In genomic region chr2:213243189-213244044, GRCh38 we compare ENCODE assay signal across 1 cellular context.
TF ChIP-seq lines count a peak whose summit lies in the region.

No MANE protein-coding gene starts in this region.

TF ChIP-seq in GM12878, 131 proteins besides CTCF, POLR2A, EP300 and RAD21 (continued from another document):
- TF ChIP-seq, protein P1, sequence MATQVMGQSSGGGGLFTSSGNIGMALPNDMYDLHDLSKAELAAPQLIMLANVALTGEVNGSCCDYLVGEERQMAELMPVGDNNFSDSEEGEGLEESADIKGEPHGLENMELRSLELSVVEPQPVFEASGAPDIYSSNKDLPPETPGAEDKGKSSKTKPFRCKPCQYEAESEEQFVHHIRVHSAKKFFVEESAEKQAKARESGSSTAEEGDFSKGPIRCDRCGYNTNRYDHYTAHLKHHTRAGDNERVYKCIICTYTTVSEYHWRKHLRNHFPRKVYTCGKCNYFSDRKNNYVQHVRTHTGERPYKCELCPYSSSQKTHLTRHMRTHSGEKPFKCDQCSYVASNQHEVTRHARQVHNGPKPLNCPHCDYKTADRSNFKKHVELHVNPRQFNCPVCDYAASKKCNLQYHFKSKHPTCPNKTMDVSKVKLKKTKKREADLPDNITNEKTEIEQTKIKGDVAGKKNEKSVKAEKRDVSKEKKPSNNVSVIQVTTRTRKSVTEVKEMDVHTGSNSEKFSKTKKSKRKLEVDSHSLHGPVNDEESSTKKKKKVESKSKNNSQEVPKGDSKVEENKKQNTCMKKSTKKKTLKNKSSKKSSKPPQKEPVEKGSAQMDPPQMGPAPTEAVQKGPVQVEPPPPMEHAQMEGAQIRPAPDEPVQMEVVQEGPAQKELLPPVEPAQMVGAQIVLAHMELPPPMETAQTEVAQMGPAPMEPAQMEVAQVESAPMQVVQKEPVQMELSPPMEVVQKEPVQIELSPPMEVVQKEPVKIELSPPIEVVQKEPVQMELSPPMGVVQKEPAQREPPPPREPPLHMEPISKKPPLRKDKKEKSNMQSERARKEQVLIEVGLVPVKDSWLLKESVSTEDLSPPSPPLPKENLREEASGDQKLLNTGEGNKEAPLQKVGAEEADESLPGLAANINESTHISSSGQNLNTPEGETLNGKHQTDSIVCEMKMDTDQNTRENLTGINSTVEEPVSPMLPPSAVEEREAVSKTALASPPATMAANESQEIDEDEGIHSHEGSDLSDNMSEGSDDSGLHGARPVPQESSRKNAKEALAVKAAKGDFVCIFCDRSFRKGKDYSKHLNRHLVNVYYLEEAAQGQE (IDR thresholded peaks at IDR 0.05; ENCODE audit: low read depth, low read length) = no peak
- TF ChIP-seq TCF12 (IDR thresholded peaks at IDR 0.05; ENCODE audit: low read depth, low read length) (peak; percentile 66; the same call in 1 of the 2 replicates), GATAD2B (conservative IDR thresholded peaks at IDR 0.05; ENCODE audit: low read depth) (peak; percentile 63; the same call in 1 of the 2 replicates), NFYA (IDR thresholded peaks at IDR 0.05; ENCODE audit: borderline replicate concordance, low read depth, low read length) (no peak), MTA3 (IDR thresholded peaks at IDR 0.05; ENCODE audit: borderline replicate concordance, low read length) (0 out of 2 replicates have a peak, but pooled peaks have one; percentile 44), RUNX3 (IDR thresholded peaks at IDR 0.05; ENCODE audit: low read length) (peak; percentile 73), E2F8 (IDR thresholded peaks at IDR 0.05; ENCODE audit: low read depth, partially characterized antibody) (no peak), SREBF1 (IDR thresholded peaks at IDR 0.05; ENCODE audit: low read length) (no peak), RCOR1 (conservative IDR thresholded peaks at IDR 0.05; ENCODE audit: low read depth, low read length) (no peak), MXI1 (IDR thresholded peaks at IDR 0.05; ENCODE audit: low read depth, low read length) (peak; percentile 23; the same call in 1 of the 2 replicates)
